ENCODE assay signal across 9 cellular contexts in genomic region chr5:81755320-81755719, GRCh38. TPM values are rescaled to one million over a fixed set of nuclear protein-coding genes. Genes with fewer than 3 reads are reported as not detected.
A peak's percentile ranks its signal among the peaks of the same experiment; 100 is the strongest.
DNase-seq lines count a peak whose midpoint lies in the region; ATAC-seq, FAIRE-seq and TF ChIP-seq lines count a peak whose summit lies in the region.
"Had no signal": no experiment of that assay in that cellular context is flagged by ENCODE, and none has a peak within 500 bp of the region (broad histone marks: within the 10 kb centered on the region; RNA-seq: fewer than 3 reads in every experiment).

No MANE protein-coding gene starts in this region.

- TF ChIP-seq CTCF in fibroblast of the aortic adventitia (IDR thresholded peaks at IDR 0.05; ENCODE audit: insufficient read depth, low read length) (no peak), psoas muscle (IDR thresholded peaks at IDR 0.05) (no peak)

- intact Hi-C loops in psoas muscle (cut with DNase I): loop anchor here (10.0 kb wide), 2 partner anchors 219 to 409 kb away; partner anchors contain the start of gene ATG10 (in 1 of the 2)
- intact Hi-C loops in activated CD4-positive, alpha-beta memory T cell treated with anti-CD3 and anti-CD28 coated beads for 36 hours (cut with micrococcal nuclease): no loop called here

- no peak for TF ChIP-seq POLR2A in GM12891 (IDR thresholded peaks at IDR 0.05; ENCODE audit: low read depth, low read length)

- no peaks in the 10 kb centered on the region for H3K9me3 ChIP-seq in psoas muscle

- H3K9me3 Mint-ChIP-seq in activated naive CD8-positive, alpha-beta T cell treated with anti-CD3 and anti-CD28 coated beads, Interleukin-2, amount 50 U/mL, for 24 hours: no peaks in the 10 kb centered on the region
- H3K9me3 Mint-ChIP-seq in activated CD4-positive, alpha-beta memory T cell treated with anti-CD3 and anti-CD28 coated beads for 36 hours: no peaks in the 10 kb centered on the region
- H3K9me3 Mint-ChIP-seq: T-helper 1 cell treated with Interleukin-12 subunit alpha and Interleukin-12 subunit beta and Interleukin-4 antibody, amounts not matched to agents 30 μg/mL and 1 μg/mL, for 36 hours had no signal

- peaks cover 37% of the 10 kb centered on the region for H3K4me1 ChIP-seq in psoas muscle

- WGBS in psoas muscle, 3 donors: 3 to 18% (median 9%) methylated on average over 2 of the region's 2 CpGs

- DNase-seq in EH (ENCODE audit: low read depth) (peak; percentile 94), RKO (ENCODE audit: low spot score) (peak; percentile 76), fibroblast of the aortic adventitia (ENCODE audit: low read depth) (peak; percentile 84), psoas muscle (peak in 1 of 2 donors; percentile 43), GM12891 (ENCODE audit: insufficient read length, low spot score) (no peak)
- no peak for DNase-seq in activated naive CD8-positive, alpha-beta T cell treated with anti-CD3 and anti-CD28 coated beads, Interleukin-2, amount 50 U/mL, for 24 hours
- DNase-seq in activated CD4-positive, alpha-beta memory T cell treated with anti-CD3 and anti-CD28 coated beads for 36 hours: no peak

- no peak overlapping the region for H3K27ac Mint-ChIP-seq in activated naive CD8-positive, alpha-beta T cell treated with anti-CD3 and anti-CD28 coated beads, Interleukin-2, amount 50 U/mL, for 24 hours
- H3K27ac Mint-ChIP-seq in activated CD4-positive, alpha-beta memory T cell treated with anti-CD3 and anti-CD28 coated beads for 36 hours: no peak overlapping the region
- H3K27ac Mint-ChIP-seq: T-helper 1 cell treated with Interleukin-12 subunit alpha and Interleukin-12 subunit beta and Interleukin-4 antibody, amounts not matched to agents 30 μg/mL and 1 μg/mL, for 36 hours had no signal

- POLR2A ChIA-PET in activated CD4-positive, alpha-beta memory T cell treated with anti-CD3 and anti-CD28 coated beads for 36 hours (lab: Charles Lee): no interaction called here

- peak overlapping the region; percentile 67 for H3K27ac ChIP-seq in psoas muscle

- CTCF ChIA-PET in activated CD4-positive, alpha-beta memory T cell treated with anti-CD3 and anti-CD28 coated beads for 36 hours (lab: Charles Lee): interaction anchor here (0.7 kb wide), 1 partner anchor 248 kb away, joined by 3 read pairs; no protein-coding TSS in a partner anchor

- no peak for FAIRE-seq in GM12891 (lab: Jason Lieb, UNC)

- no peak overlapping the region for H3K4me3 Mint-ChIP-seq in activated naive CD8-positive, alpha-beta T cell treated with anti-CD3 and anti-CD28 coated beads, Interleukin-2, amount 50 U/mL, for 24 hours
- H3K4me3 Mint-ChIP-seq in activated CD4-positive, alpha-beta memory T cell treated with anti-CD3 and anti-CD28 coated beads for 36 hours: no peak overlapping the region
- H3K4me3 Mint-ChIP-seq: T-helper 1 cell treated with Interleukin-12 subunit alpha and Interleukin-12 subunit beta and Interleukin-4 antibody, amounts not matched to agents 30 μg/mL and 1 μg/mL, for 36 hours had no signal

- H3K4me3 ChIP-seq in fibroblast of the aortic adventitia (ENCODE audit: low read depth, low read length) (no peak overlapping the region), psoas muscle (peak overlapping the region; percentile 37)

- no peaks in the 10 kb centered on the region for H3K27me3 ChIP-seq in psoas muscle (ENCODE audit: insufficient read depth in 3 of 3, low read length in 2 of 3)

- no peaks in the 10 kb centered on the region for H3K27me3 Mint-ChIP-seq in activated naive CD8-positive, alpha-beta T cell treated with anti-CD3 and anti-CD28 coated beads, Interleukin-2, amount 50 U/mL, for 24 hours
- no peaks in the 10 kb centered on the region for H3K27me3 Mint-ChIP-seq in activated CD4-positive, alpha-beta memory T cell treated with anti-CD3 and anti-CD28 coated beads for 36 hours

- ATAC-seq in psoas muscle: peak in 3 of 4 donors; percentile 20 to 52 (median 43)
- no peak for ATAC-seq in activated naive CD8-positive, alpha-beta T cell treated with anti-CD3 and anti-CD28 coated beads, Interleukin-2, amount 50 U/mL, for 24 hours
- no peak for ATAC-seq in GM18873 (IDR thresholded peaks at IDR 0.05; ENCODE audit: low FRiP score, unreplicated experiment)

- no peaks in the 10 kb centered on the region for H3K36me3 ChIP-seq in psoas muscle (ENCODE audit: insufficient read depth in 1 of 2, low read depth in 1 of 2)

- no peaks in the 10 kb centered on the region for H3K36me3 Mint-ChIP-seq in activated naive CD8-positive, alpha-beta T cell treated with anti-CD3 and anti-CD28 coated beads, Interleukin-2, amount 50 U/mL, for 24 hours (ENCODE audit: low read depth)
- H3K36me3 Mint-ChIP-seq in activated CD4-positive, alpha-beta memory T cell treated with anti-CD3 and anti-CD28 coated beads for 36 hours: peaks cover 3% of the 10 kb centered on the region

- H3K4me1 Mint-ChIP-seq in activated naive CD8-positive, alpha-beta T cell treated with anti-CD3 and anti-CD28 coated beads, Interleukin-2, amount 50 U/mL, for 24 hours: peaks cover 5% of the 10 kb centered on the region
- H3K4me1 Mint-ChIP-seq in activated CD4-positive, alpha-beta memory T cell treated with anti-CD3 and anti-CD28 coated beads for 36 hours (ENCODE audit: low read depth): peaks cover 11% of the 10 kb centered on the region

TF ChIP-seq in GM12891, 5 proteins besides CTCF, POLR2A, EP300 and RAD21:
- TF ChIP-seq POU2F2 (IDR thresholded peaks at IDR 0.05; ENCODE audit: low read depth, low read length) (no peak), POLR2AphosphoS5 (IDR thresholded peaks at IDR 0.05; ENCODE audit: low read depth, low read length) (no peak), PAX5 (IDR thresholded peaks at IDR 0.05; ENCODE audit: insufficient read depth, low read length, severe bottlenecking) (no peak)
TF ChIP-seq in GM12891: peak in this region for 0.

RNA-seq across cellular contexts. Expression of gene SSBP2, which starts 4.4 kb away (rescaled TPM):
- total RNA-seq in fibroblast of the aortic adventitia (ENCODE audit: low replicate concordance) (11.3 and 34.3 TPM in 2 replicates), psoas muscle (10 to 100 TPM; 25.3 to 42.6 (median 34.6) TPM)
- 10 to 100 TPM; 18.2 to 22.5 (median 22.1) TPM for polyA plus RNA-seq in psoas muscle
- polyA plus RNA-seq in GM12891 (2012; ENCODE audit: low read depth, missing spikeins): 48.3 TPM
- 10 to 100 TPM; 13.0 to 14.2 TPM for total RNA-seq in activated CD4-positive, alpha-beta memory T cell treated with anti-CD3 and anti-CD28 coated beads for 36 hours

Comparison
In these comparisons a context has a peak if more than half of its experiments do, and no peak if none do; other contexts are left out.
1. DNase-seq: peak in EH (single experiment), RKO (single experiment) and fibroblast of the aortic adventitia (single experiment); none in GM12891 (single experiment), activated naive CD8-positive, alpha-beta T cell treated with anti-CD3 and anti-CD28 coated beads, Interleukin-2, amount 50 U/mL, for 24 hours (single experiment) and activated CD4-positive, alpha-beta memory T cell treated with anti-CD3 and anti-CD28 coated beads for 36 hours (single experiment).
2. ATAC-seq: peak in psoas muscle (3 of 4); none in activated naive CD8-positive, alpha-beta T cell treated with anti-CD3 and anti-CD28 coated beads, Interleukin-2, amount 50 U/mL, for 24 hours (single experiment) and GM18873 (single experiment).